In the genomic region with DNA sequence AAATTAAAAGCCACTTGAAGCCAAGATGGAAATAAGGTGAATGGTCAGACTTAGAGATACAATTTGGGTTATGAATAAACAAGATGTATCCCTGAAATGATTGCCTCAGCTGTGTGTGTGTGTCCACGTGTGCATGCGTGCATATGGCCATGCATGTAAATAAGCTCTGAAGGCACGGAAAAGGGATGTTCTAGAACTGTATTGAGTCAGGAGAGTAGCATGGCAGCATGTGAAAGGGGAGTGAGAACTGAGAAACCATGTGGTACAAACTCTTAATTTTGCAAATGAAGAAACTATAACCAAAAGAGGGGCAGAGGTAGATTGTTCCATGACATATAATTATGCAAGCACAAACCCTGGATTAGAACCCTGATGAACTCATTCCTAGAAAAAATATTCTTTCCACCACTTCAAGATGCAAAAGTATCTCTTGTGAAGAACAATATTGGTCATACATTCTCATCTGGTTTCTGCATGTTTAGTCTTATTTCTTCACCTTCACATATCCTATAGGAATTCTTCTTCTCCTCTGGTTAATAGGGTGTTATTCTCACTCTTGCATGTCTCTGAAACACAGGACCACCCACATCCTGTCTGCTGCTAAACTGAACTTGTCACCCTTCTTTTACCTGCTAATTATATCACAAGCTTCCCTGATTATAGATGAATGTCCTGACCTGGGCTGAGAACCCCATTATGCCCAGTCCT, we compare ENCODE assay signal across 1 cellular context.
TF ChIP-seq lines count a peak whose summit lies in the region.

No MANE protein-coding gene starts in this region.

TF ChIP-seq in HepG2, 621 proteins besides CTCF, POLR2A, EP300 and RAD21:
- TF ChIP-seq, protein P1, sequence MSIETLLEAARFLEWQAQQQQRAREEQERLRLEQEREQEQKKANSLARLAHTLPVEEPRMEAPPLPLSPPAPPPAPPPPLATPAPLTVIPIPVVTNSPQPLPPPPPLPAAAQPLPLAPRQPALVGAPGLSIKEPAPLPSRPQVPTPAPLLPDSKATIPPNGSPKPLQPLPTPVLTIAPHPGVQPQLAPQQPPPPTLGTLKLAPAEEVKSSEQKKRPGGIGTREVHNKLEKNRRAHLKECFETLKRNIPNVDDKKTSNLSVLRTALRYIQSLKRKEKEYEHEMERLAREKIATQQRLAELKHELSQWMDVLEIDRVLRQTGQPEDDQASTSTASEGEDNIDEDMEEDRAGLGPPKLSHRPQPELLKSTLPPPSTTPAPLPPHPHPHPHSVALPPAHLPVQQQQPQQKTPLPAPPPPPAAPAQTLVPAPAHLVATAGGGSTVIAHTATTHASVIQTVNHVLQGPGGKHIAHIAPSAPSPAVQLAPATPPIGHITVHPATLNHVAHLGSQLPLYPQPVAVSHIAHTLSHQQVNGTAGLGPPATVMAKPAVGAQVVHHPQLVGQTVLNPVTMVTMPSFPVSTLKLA (IDR thresholded peaks at IDR 0.05): peak; percentile 24; the same call in 1 of the 2 replicates
- no peak for TF ChIP-seq ZNF501 (CRISPR knock-in tag; IDR thresholded peaks at IDR 0.05)
